In the genomic region with DNA sequence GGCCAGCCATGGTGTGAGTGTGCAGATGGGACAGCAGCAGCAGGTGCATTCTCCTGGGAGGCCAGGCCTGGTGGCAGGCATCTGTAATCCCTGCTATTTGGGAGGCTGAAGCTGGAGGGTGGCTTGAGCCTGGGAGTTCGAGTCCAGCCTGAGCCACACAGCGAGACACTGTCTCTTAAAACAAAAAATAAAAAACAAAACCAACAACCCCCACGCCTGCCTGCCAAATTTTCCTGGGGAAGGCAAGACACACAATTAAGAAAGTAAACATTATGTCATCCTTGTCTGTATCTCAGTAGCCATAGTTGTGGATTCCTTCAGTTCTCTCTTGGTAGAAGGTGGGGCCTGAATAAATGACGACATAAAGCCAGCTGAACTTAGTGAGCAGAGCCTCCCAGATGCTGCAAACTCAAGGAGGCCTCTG, we compare ENCODE assay signal across 31 cellular contexts. TPM values are rescaled to one million over a fixed set of nuclear protein-coding genes. Genes with fewer than 3 reads are reported as not detected.
"Had no signal": no experiment of that assay in that cellular context is flagged by ENCODE, and none has a peak within 500 bp of the region (broad histone marks: within the 10 kb centered on the region; RNA-seq: fewer than 3 reads in every experiment).

No MANE protein-coding gene starts in this region.

- ATAC-seq: activated CD8-positive, alpha-beta memory T cell treated with anti-CD3 and anti-CD28 coated beads, Interleukin-2, amount 10 ng/mL, durations not matched to agents 7 days and 5 days; activated CD8-positive, alpha-beta T cell treated with anti-CD3 and anti-CD28 coated beads, Interleukin-2, amount 10 ng/mL, durations not matched to agents 7 days and 5 days; activated naive CD4-positive, alpha-beta T cell treated with anti-CD3 and anti-CD28 coated beads, Interleukin-2, amount 50 U/mL, for 72 hours; body of pancreas; effector memory CD8-positive, alpha-beta T cell; psoas muscle; stimulated activated naive B cell treated with anti-CD40 and anti-IgM and Interleukin-4, amounts not matched to agents 10 μg/mL and 1 μg/mL and 100 μg/mL, for 72 hours; T-helper 17 cell had no signal

- H3K4me3 ChIP-seq: body of pancreas, cardiac muscle cell, coronary artery, dorsolateral prefrontal cortex, left ventricle myocardium inferior, lung, ovary, psoas muscle, stomach, thyroid gland had no signal

- FAIRE-seq: frontal cortex had no signal

- H3K36me3 ChIP-seq: cardiac muscle cell, left ventricle myocardium inferior, neutrophil, ovary, stomach, thyroid gland had no signal

- H3K4me1 Mint-ChIP-seq: activated CD8-positive, alpha-beta memory T cell treated with anti-CD3 and anti-CD28 coated beads, Interleukin-2, amount 10 ng/mL, durations not matched to agents 7 days and 5 days; T-helper 17 cell had no signal

- H3K27ac Mint-ChIP-seq: activated B cell treated with CpG ODN at 0.5 μM for 24 hours; activated CD8-positive, alpha-beta memory T cell treated with anti-CD3 and anti-CD28 coated beads, Interleukin-2, amount 10 ng/mL, durations not matched to agents 7 days and 5 days; activated CD8-positive, alpha-beta T cell treated with anti-CD3 and anti-CD28 coated beads, Interleukin-2, amount 10 ng/mL, durations not matched to agents 7 days and 5 days; activated naive CD4-positive, alpha-beta T cell treated with anti-CD3 and anti-CD28 coated beads, Interleukin-2, amount 50 U/mL, for 72 hours; activated T-helper 2 cell treated with anti-CD3 and anti-CD28 coated beads, Interferon-gamma antibody, Interleukin-2, Interleukin-4, amounts not matched to agents 10 μg/mL and 5 μg/mL and 100 μg/mL, durations not matched to agents 14 hours and 24 hours and 36 hours; effector memory CD8-positive, alpha-beta T cell; nephron progenitor cell; stimulated activated naive B cell treated with anti-CD40 and anti-IgM and Interleukin-4, amounts not matched to agents 10 μg/mL and 1 μg/mL and 100 μg/mL, for 72 hours; T-helper 17 cell had no signal

- H3K27ac ChIP-seq: body of pancreas, cardiac muscle cell, coronary artery, dorsolateral prefrontal cortex, left ventricle myocardium inferior, neutrophil, ovary, psoas muscle, stomach, thyroid gland had no signal

- H3K4me3 Mint-ChIP-seq: activated B cell treated with CpG ODN at 0.5 μM for 24 hours; activated CD8-positive, alpha-beta memory T cell treated with anti-CD3 and anti-CD28 coated beads, Interleukin-2, amount 10 ng/mL, durations not matched to agents 7 days and 5 days; activated CD8-positive, alpha-beta T cell treated with anti-CD3 and anti-CD28 coated beads, Interleukin-2, amount 10 ng/mL, durations not matched to agents 7 days and 5 days; effector memory CD8-positive, alpha-beta T cell; nephron progenitor cell; stimulated activated naive B cell treated with anti-CD40 and anti-IgM and Interleukin-4, amounts not matched to agents 10 μg/mL and 1 μg/mL and 100 μg/mL, for 72 hours; T-helper 17 cell had no signal

- H3K27me3 ChIP-seq: body of pancreas, ovary, stomach, thyroid gland had no signal

- H3K4me1 ChIP-seq: psoas muscle had no signal

- H3K9me3 ChIP-seq: body of pancreas, left ventricle myocardium inferior, neutrophil, ovary, psoas muscle, stomach, thyroid gland had no signal

- H3K36me3 Mint-ChIP-seq: activated CD8-positive, alpha-beta memory T cell treated with anti-CD3 and anti-CD28 coated beads, Interleukin-2, amount 10 ng/mL, durations not matched to agents 7 days and 5 days; activated naive CD4-positive, alpha-beta T cell treated with anti-CD3 and anti-CD28 coated beads, Interleukin-2, amount 50 U/mL, for 72 hours; stimulated activated naive B cell treated with anti-CD40 and anti-IgM and Interleukin-4, amounts not matched to agents 10 μg/mL and 1 μg/mL and 100 μg/mL, for 72 hours had no signal

- H3K9me3 Mint-ChIP-seq: activated B cell treated with CpG ODN at 0.5 μM for 24 hours; activated naive CD4-positive, alpha-beta T cell treated with anti-CD3 and anti-CD28 coated beads, Interleukin-2, amount 50 U/mL, for 72 hours; activated T-helper 2 cell treated with anti-CD3 and anti-CD28 coated beads, Interferon-gamma antibody, Interleukin-2, Interleukin-4, amounts not matched to agents 10 μg/mL and 5 μg/mL and 100 μg/mL, durations not matched to agents 14 hours and 24 hours and 36 hours; effector memory CD8-positive, alpha-beta T cell; nephron progenitor cell; stimulated activated naive B cell treated with anti-CD40 and anti-IgM and Interleukin-4, amounts not matched to agents 10 μg/mL and 1 μg/mL and 100 μg/mL, for 72 hours had no signal

- DNase-seq: activated B cell treated with CpG ODN at 0.5 μM for 24 hours; activated CD8-positive, alpha-beta memory T cell treated with anti-CD3 and anti-CD28 coated beads, Interleukin-2, amount 10 ng/mL, durations not matched to agents 7 days and 5 days; activated CD8-positive, alpha-beta T cell treated with anti-CD3 and anti-CD28 coated beads, Interleukin-2, amount 10 ng/mL, durations not matched to agents 7 days and 5 days; activated naive CD4-positive, alpha-beta T cell; activated T-cell treated with anti-CD3 and anti-CD28 coated beads, Interleukin-2, amount 50 U/mL, for 48 hours; aorta; body of pancreas; cerebellar nuclear complex; dorsolateral prefrontal cortex; effector memory CD8-positive, alpha-beta T cell; erythroblast; islet precursor cell; left ventricle myocardium inferior; mesendoderm; nephron progenitor cell; ovary; psoas muscle; stimulated activated CD4-positive, alpha-beta T cell treated with anti-CD3 and anti-CD28 coated beads, Interleukin-15, amount 100 ng/mL, for 24 hours; stimulated activated CD4-positive, alpha-beta T cell treated with anti-CD3 and anti-CD28 coated beads, Interleukin-2, amount 100 ng/mL, for 24 hours; stimulated activated naive B cell treated with anti-CD40 and anti-IgM and Interleukin-4, amounts not matched to agents 10 μg/mL and 1 μg/mL and 100 μg/mL, for 72 hours; stomach; T-helper 17 cell; T1000; thyroid gland had no signal

RNA-seq across cellular contexts. Expression of gene CD34, which starts 57.6 kb away (rescaled TPM):
- total RNA-seq: activated B cell treated with CpG ODN at 0.5 μM for 24 hours; activated CD8-positive, alpha-beta T cell treated with anti-CD3 and anti-CD28 coated beads, Interleukin-2, amount 10 ng/mL, durations not matched to agents 7 days and 5 days; activated T-helper 2 cell treated with anti-CD3 and anti-CD28 coated beads, Interferon-gamma antibody, Interleukin-2, Interleukin-4, amounts not matched to agents 10 μg/mL and 5 μg/mL and 100 μg/mL, durations not matched to agents 14 hours and 24 hours and 36 hours had no signal
